8 cellular contexts compared by ENCODE assay signal in the genomic region with DNA sequence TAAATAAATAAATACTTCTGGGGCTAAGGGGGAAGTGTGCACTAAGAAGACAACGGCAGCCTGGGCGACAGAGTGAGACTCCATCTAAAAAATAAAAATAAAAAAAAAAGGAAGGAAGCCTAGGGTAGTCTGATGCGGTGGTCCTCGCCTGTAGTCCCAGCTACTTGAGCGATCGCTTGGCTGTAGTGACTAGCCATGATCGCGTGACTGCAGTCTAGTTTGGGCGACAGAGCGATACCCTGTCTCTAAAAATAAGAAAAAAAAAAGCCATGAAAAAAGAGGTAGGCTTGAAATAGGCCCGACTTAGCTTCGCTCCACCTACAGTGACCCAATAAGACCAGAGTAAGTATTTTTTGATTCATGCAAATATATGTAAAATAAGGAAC. TPM values are rescaled to one million over a fixed set of nuclear protein-coding genes. Genes with fewer than 3 reads are reported as not detected.
DNase-seq lines count a peak whose midpoint lies in the region; ATAC-seq lines count a peak whose summit lies in the region.

No MANE protein-coding gene starts in this region.

- no peaks in the 10 kb centered on the region for H3K9me3 Mint-ChIP-seq in activated CD4-positive, alpha-beta T cell treated with anti-CD3 and anti-CD28 coated beads for 36 hours (ENCODE audit: low read depth)
- H3K9me3 Mint-ChIP-seq in dendritic cell treated with granulocyte-macrophage colony-stimulating factor and Interleukin-4, amounts not matched to agents 40 ng/mL and 50 ng/mL, for 4 days, result no peaks in the 10 kb centered on the region
- H3K9me3 Mint-ChIP-seq in stimulated activated naive B cell treated with anti-CD40 and anti-IgM and Interleukin-4, amounts not matched to agents 10 μg/mL and 1 μg/mL and 100 μg/mL, for 72 hours, result no peaks in the 10 kb centered on the region

- peak overlapping the region; percentile 85 for H3K27ac Mint-ChIP-seq in activated CD4-positive, alpha-beta T cell treated with anti-CD3 and anti-CD28 coated beads for 36 hours
- H3K27ac Mint-ChIP-seq in dendritic cell treated with granulocyte-macrophage colony-stimulating factor and Interleukin-4, amounts not matched to agents 40 ng/mL and 50 ng/mL, for 4 days, result peak overlapping the region; percentile 84
- peak overlapping the region; percentile 81 for H3K27ac Mint-ChIP-seq in stimulated activated naive B cell treated with anti-CD40 and anti-IgM and Interleukin-4, amounts not matched to agents 10 μg/mL and 1 μg/mL and 100 μg/mL, for 72 hours

- POLR2A ChIA-PET in activated CD4-positive, alpha-beta T cell treated with anti-CD3 and anti-CD28 coated beads for 36 hours (lab: Charles Lee), result interaction anchor here (0.5 to 1.8 kb wide), 8 partner anchors 15 to 192 kb away, joined by 3 to 6 read pairs (median 4); partner anchors contain the start of genes ANKLE1, DDA1 and HAUS8

- intact Hi-C loops in activated CD4-positive, alpha-beta T cell treated with anti-CD3 and anti-CD28 coated beads for 36 hours (cut with DNase I, micrococcal nuclease), result loop anchor here in 1 of 2 experiments (5.0 to 10.0 kb wide), 3 partner anchors 372 to 1429 kb away; partner anchors contain the start of gene EPS15L1
- intact Hi-C loops in dendritic cell treated with granulocyte-macrophage colony-stimulating factor and Interleukin-4, amounts not matched to agents 40 ng/mL and 50 ng/mL, for 4 days (cut with micrococcal nuclease), result loop anchor here (2.0 kb wide), 1 partner anchor 52 kb away; the partner anchor contains the start of gene USE1

- H3K36me3 Mint-ChIP-seq in activated CD4-positive, alpha-beta T cell treated with anti-CD3 and anti-CD28 coated beads for 36 hours (ENCODE audit: low read depth), result peaks cover 9% of the 10 kb centered on the region
- peaks cover 33% of the 10 kb centered on the region for H3K36me3 Mint-ChIP-seq in dendritic cell treated with granulocyte-macrophage colony-stimulating factor and Interleukin-4, amounts not matched to agents 40 ng/mL and 50 ng/mL, for 4 days (ENCODE audit: low read depth)
- peaks cover 9 to 10% of the 10 kb centered on the region in 2 donors for H3K36me3 Mint-ChIP-seq in stimulated activated naive B cell treated with anti-CD40 and anti-IgM and Interleukin-4, amounts not matched to agents 10 μg/mL and 1 μg/mL and 100 μg/mL, for 72 hours

- peaks cover 11% of the 10 kb centered on the region for H3K4me1 Mint-ChIP-seq in activated CD4-positive, alpha-beta T cell treated with anti-CD3 and anti-CD28 coated beads for 36 hours
- peaks cover 21% of the 10 kb centered on the region for H3K4me1 Mint-ChIP-seq in dendritic cell treated with granulocyte-macrophage colony-stimulating factor and Interleukin-4, amounts not matched to agents 40 ng/mL and 50 ng/mL, for 4 days (ENCODE audit: low read depth)
- peaks cover 7 to 12% of the 10 kb centered on the region in 2 donors for H3K4me1 Mint-ChIP-seq in stimulated activated naive B cell treated with anti-CD40 and anti-IgM and Interleukin-4, amounts not matched to agents 10 μg/mL and 1 μg/mL and 100 μg/mL, for 72 hours

- no peak for DNase-seq in activated CD4-positive, alpha-beta T cell treated with anti-CD3 and anti-CD28 coated beads for 36 hours
- no peak for DNase-seq in activated CD4-positive, alpha-beta T cell treated with anti-CD3 and anti-CD28 coated beads, Interleukin-2, amount 50 U/mL, for 48 hours
- DNase-seq in stimulated activated naive B cell treated with anti-CD40 and anti-IgM and Interleukin-4, amounts not matched to agents 10 μg/mL and 1 μg/mL and 100 μg/mL, for 72 hours, result no peak
- DNase-seq in stimulated activated naive CD4-positive, alpha-beta T cell treated with Interleukin-2 at 50 U/mL for 16 hours (lab: John Stamatoyannopoulos, UW), result no peak
- no peak for DNase-seq in stimulated activated CD4-positive, alpha-beta T cell treated with anti-CD3 and anti-CD28 coated beads, Interleukin-4, amount 100 ng/mL, for 24 hours
- no peak for DNase-seq in NCI-H748 treated with DMSO at 0.1 percent for 48 hours (lab: John Stamatoyannopoulos, UW)

- no peak for ATAC-seq in activated CD4-positive, alpha-beta T cell treated with anti-CD3 and anti-CD28 coated beads for 36 hours
- ATAC-seq in HG03575 (IDR thresholded peaks at IDR 0.05; ENCODE audit: extremely low read depth, insufficient number of reproducible peaks, low FRiP score, unreplicated experiment), result peak; percentile 17
- ATAC-seq in stimulated activated naive B cell treated with anti-CD40 and anti-IgM and Interleukin-4, amounts not matched to agents 10 μg/mL and 1 μg/mL and 100 μg/mL, for 72 hours (replicated peaks), result peak; percentile 53 to 58

- H3K27me3 Mint-ChIP-seq in activated CD4-positive, alpha-beta T cell treated with anti-CD3 and anti-CD28 coated beads for 36 hours, result no peaks in the 10 kb centered on the region
- H3K27me3 Mint-ChIP-seq in dendritic cell treated with granulocyte-macrophage colony-stimulating factor and Interleukin-4, amounts not matched to agents 40 ng/mL and 50 ng/mL, for 4 days, result peaks cover 5% of the 10 kb centered on the region
- no peaks in the 10 kb centered on the region for H3K27me3 Mint-ChIP-seq in stimulated activated naive B cell treated with anti-CD40 and anti-IgM and Interleukin-4, amounts not matched to agents 10 μg/mL and 1 μg/mL and 100 μg/mL, for 72 hours

- peak overlapping the region; percentile 94 for H3K4me3 Mint-ChIP-seq in activated CD4-positive, alpha-beta T cell treated with anti-CD3 and anti-CD28 coated beads for 36 hours
- peak overlapping the region; percentile 80 for H3K4me3 Mint-ChIP-seq in dendritic cell treated with granulocyte-macrophage colony-stimulating factor and Interleukin-4, amounts not matched to agents 40 ng/mL and 50 ng/mL, for 4 days
- H3K4me3 Mint-ChIP-seq in stimulated activated naive B cell treated with anti-CD40 and anti-IgM and Interleukin-4, amounts not matched to agents 10 μg/mL and 1 μg/mL and 100 μg/mL, for 72 hours, result peak overlapping the region; percentile 85

- CTCF ChIA-PET in activated CD4-positive, alpha-beta T cell treated with anti-CD3 and anti-CD28 coated beads for 36 hours (lab: Charles Lee), result interaction anchor here (0.6 to 2.3 kb wide), 16 partner anchors 11 to 897 kb away, joined by 3 to 18 read pairs (median 4); partner anchors contain the start of genes ANKLE1, DDA1, MRPL34 and USE1

RNA-seq across cellular contexts. Expression of gene BABAM1, which starts 0.7 kb away (rescaled TPM):
- 100 to 1,000 TPM; 109 to 132 TPM for total RNA-seq in activated CD4-positive, alpha-beta T cell treated with anti-CD3 and anti-CD28 coated beads for 36 hours

RNA-seq across cellular contexts. Expression of gene USHBP1, which starts 2.0 kb away (rescaled TPM):
- total RNA-seq in activated CD4-positive, alpha-beta T cell treated with anti-CD3 and anti-CD28 coated beads for 36 hours, result under 1 TPM in 1 of 2 experiments, not detected in 1; 0.11 TPM

RNA-seq across cellular contexts. Expression of gene ANKLE1, which starts 15.1 kb away (rescaled TPM):
- 1 to 10 TPM; 2.9 to 3.1 TPM for total RNA-seq in activated CD4-positive, alpha-beta T cell treated with anti-CD3 and anti-CD28 coated beads for 36 hours

RNA-seq across cellular contexts. Expression of gene NR2F6, which starts 20.9 kb away (rescaled TPM):
- total RNA-seq in activated CD4-positive, alpha-beta T cell treated with anti-CD3 and anti-CD28 coated beads for 36 hours, result 1 to 10 TPM; 7.4 to 7.9 TPM

RNA-seq across cellular contexts. Expression of gene ABHD8, which starts 36.6 kb away (rescaled TPM):
- 1 to 10 TPM; 6.1 to 8.0 TPM for total RNA-seq in activated CD4-positive, alpha-beta T cell treated with anti-CD3 and anti-CD28 coated beads for 36 hours
